In genomic region chr17:50824429-50824828, GRCh38 we compare ENCODE assay signal across 9 cellular contexts. TPM values are rescaled to one million over a fixed set of nuclear protein-coding genes. Genes with fewer than 3 reads are reported as not detected.
"Had no signal": no experiment of that assay in that cellular context is flagged by ENCODE, and none has a peak within 500 bp of the region (broad histone marks: within the 10 kb centered on the region; RNA-seq: fewer than 3 reads in every experiment).

No MANE protein-coding gene starts in this region.

- H3K4me2 ChIP-seq: GM23338 had no signal

- DNase-seq: H9, HCEC 1CT, IMR-90, KBM-7 had no signal

- H3K9me3 Mint-ChIP-seq: GM23338, H9 had no signal

- ATAC-seq: GM23338 had no signal

- H3K4me3 ChIP-seq: GM23338 had no signal

- FAIRE-seq: H1, H54, HTR-8/SVneo had no signal

- H3K4me3 Mint-ChIP-seq: GM23338, H9 had no signal

- H3K27ac Mint-ChIP-seq: GM23338, H9 had no signal

- H2AFZ ChIP-seq: GM23338 had no signal

RNA-seq across cellular contexts. Expression of gene WFIKKN2, which starts 11.0 kb away (rescaled TPM):
- total RNA-seq: GM23338, HT-29, IMR-90 had no signal
- polyA plus RNA-seq: GM23338 had no signal

RNA-seq across cellular contexts. Expression of gene ANKRD40CL, which starts 57.1 kb away (rescaled TPM):
- total RNA-seq: GM23338, H1, H9, IMR-90 had no signal
- polyA plus RNA-seq: GM23338, H1, IMR-90 had no signal
